ENCODE assay signal across 1 cellular context in genomic region chr20:38770970-38771369, GRCh38.
TF ChIP-seq lines count a peak whose summit lies in the region.

No MANE protein-coding gene starts in this region.

TF ChIP-seq in HepG2, 621 proteins besides CTCF, POLR2A, EP300 and RAD21:
- TF ChIP-seq CBFB (CRISPR knock-in tag; IDR thresholded peaks at IDR 0.05) (no peak), TCF12 (IDR thresholded peaks at IDR 0.05) (no peak), TCF12 (CRISPR knock-in tag; IDR thresholded peaks at IDR 0.05) (no peak), ZNF691 (CRISPR knock-in tag; IDR thresholded peaks at IDR 0.05; ENCODE audit: borderline replicate concordance, low read depth) (no peak), CHD2 (IDR thresholded peaks at IDR 0.05; ENCODE audit: low read depth, low read length) (no peak), BRCA1 (CRISPR knock-in tag; IDR thresholded peaks at IDR 0.05) (no peak), ZNF142 (CRISPR knock-in tag; IDR thresholded peaks at IDR 0.05) (no peak), ZSCAN20 (CRISPR knock-in tag; IDR thresholded peaks at IDR 0.05; ENCODE audit: borderline replicate concordance) (no peak), ZNF574 (CRISPR knock-in tag; IDR thresholded peaks at IDR 0.05) (0 out of 2 replicates have a peak, but pooled peaks have one; percentile 12)
